33 cellular contexts compared by ENCODE assay signal in the genomic region with DNA sequence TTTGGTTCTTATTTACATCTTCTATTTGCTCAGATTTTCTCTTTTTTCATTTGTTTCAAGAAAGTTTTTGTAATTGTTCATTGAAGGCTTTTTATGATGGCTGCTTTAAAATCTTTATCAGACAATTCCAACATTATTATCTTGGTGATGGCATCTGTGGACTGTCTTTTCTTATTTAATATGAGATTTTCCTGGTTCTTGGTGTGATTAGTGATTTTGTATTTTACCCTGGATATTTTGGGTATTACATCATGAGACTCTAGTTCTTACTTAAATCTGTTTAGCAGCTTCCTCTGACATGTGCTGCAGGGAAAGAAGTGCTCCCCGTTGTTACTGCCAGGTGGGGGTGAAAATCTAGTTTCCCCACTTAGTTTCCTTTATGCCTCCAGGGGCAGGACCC.
DNase-seq lines count a peak whose midpoint lies in the region; ATAC-seq and TF ChIP-seq lines count a peak whose summit lies in the region.
"Had no signal": no experiment of that assay in that cellular context is flagged by ENCODE, and none has a peak within 500 bp of the region (broad histone marks: within the 10 kb centered on the region; RNA-seq: fewer than 3 reads in every experiment).

No MANE protein-coding gene starts in this region.

- no peaks in the 10 kb centered on the region for H4K20me1 ChIP-seq in SK-N-SH (ENCODE audit: insufficient read depth)
- H4K20me1 ChIP-seq: BLaER1; BLaER1 treated with 17β-estradiol and CSF1 and Interleukin-3, amounts not matched to agents 10 nM and 100 nM had no signal

- H3F3A ChIP-seq in SK-N-SH (replicated peaks; ENCODE audit: insufficient read depth), result no peaks in the 10 kb centered on the region

- H2BK5ac ChIP-seq in trophoblast cell (ENCODE audit: low read depth, low read length, poor library complexity), result no peak overlapping the region

- DNase-seq in SK-N-SH, result no peak
- DNase-seq in trophoblast cell, result no peak
- no peak for DNase-seq in A673 (ENCODE audit: low spot score)
- DNase-seq in HFFc6, result no peak
- DNase-seq: 8988T; ACHN; AML-193; BE2C; C1 segment of cervical spinal cord; Caco-2; Calu3; CD4-positive, alpha-beta memory T cell; CD4-positive, alpha-beta T cell; CD4-positive, CD25-positive, alpha-beta regulatory T cell; CD8-positive, alpha-beta memory T cell; CD8-positive, alpha-beta T cell; COR-L47; DMS 273 treated with DMSO at 0.1 percent for 48 hours; DMS153; DMS53; DMS79; DMS79 treated with DMSO at 0.1 percent for 48 hours; DND-41; EL had no signal

- no peak overlapping the region for H3K4ac ChIP-seq in trophoblast cell (ENCODE audit: low read depth, low read length)

- H3K9me2 ChIP-seq in SK-N-SH, result no peaks in the 10 kb centered on the region

- H3K9me3 ChIP-seq in SK-N-SH (no peaks in the 10 kb centered on the region), trophoblast cell (ENCODE audit: insufficient read depth, low read depth, low read length) (no peaks in the 10 kb centered on the region), A673 (ENCODE audit: low read depth, low read length, poor library complexity, severe bottlenecking) (no peaks in the 10 kb centered on the region)
- H3K9me3 ChIP-seq: A549; BE2C; BLaER1; BLaER1 treated with 17β-estradiol and CSF1 and Interleukin-3, amounts not matched to agents 10 nM and 100 nM; Caco-2 had no signal

- POLR2A ChIA-PET in SK-N-SH (lab: Yijun Ruan, JAX) (no interaction called here), A673 (lab: Charles Lee; ENCODE audit: low non-redundant PET) (no interaction called here)

- H3K27ac Mint-ChIP-seq in HFFc6, result no peak overlapping the region
- H3K27ac Mint-ChIP-seq: B cell; CD4-positive, alpha-beta memory T cell; CD4-positive, alpha-beta T cell; CD4-positive, CD25-positive, alpha-beta regulatory T cell; CD8-positive, alpha-beta memory T cell; CD8-positive, alpha-beta T cell had no signal

- CTCF ChIA-PET in SK-N-SH (lab: Yijun Ruan, JAX) (no interaction called here), A673 (lab: Charles Lee) (no interaction called here)

- TF ChIP-seq EP300 in SK-N-SH (IDR thresholded peaks at IDR 0.05; ENCODE audit: borderline replicate concordance in 1 of 2, low read depth in 1 of 2, low read length in 1 of 2), result peak in 1 of 2 experiments; percentile 19; a peak in 1 of 4 replicates

- H3K36me3 Mint-ChIP-seq in HFFc6 (ENCODE audit: low read depth), result no peaks in the 10 kb centered on the region
- H3K36me3 Mint-ChIP-seq: CD14-positive monocyte; CD4-positive, alpha-beta memory T cell; CD4-positive, CD25-positive, alpha-beta regulatory T cell; CD8-positive, alpha-beta memory T cell; CD8-positive, alpha-beta T cell had no signal

- H3K4me3 ChIP-seq in SK-N-SH (ENCODE audit: low read depth in 2 of 2, low read length in 1 of 2) (no peak overlapping the region), trophoblast cell (ENCODE audit: low read depth, low read length) (no peak overlapping the region), A673 (ENCODE audit: low read depth, low read length, poor library complexity, severe bottlenecking) (no peak overlapping the region)
- H3K4me3 ChIP-seq: A549; BLaER1; BLaER1 treated with 17β-estradiol and CSF1 and Interleukin-3, amounts not matched to agents 10 nM and 100 nM had no signal

- no peak overlapping the region for H2BK12ac ChIP-seq in trophoblast cell (ENCODE audit: low read length)

- ATAC-seq in SK-N-SH treated with all-trans-retinoic acid at 6 μM for 48 hours, result peak; percentile 37
- no peak for ATAC-seq in GM18870 (IDR thresholded peaks at IDR 0.05; ENCODE audit: unreplicated experiment)
- ATAC-seq: A549; CD8-positive, alpha-beta T cell had no signal

- H3K9me3 Mint-ChIP-seq in HFFc6, result no peaks in the 10 kb centered on the region
- H3K9me3 Mint-ChIP-seq: CD4-positive, alpha-beta memory T cell; CD4-positive, alpha-beta T cell; CD8-positive, alpha-beta memory T cell; CD8-positive, alpha-beta T cell had no signal

- no peak overlapping the region for H4K91ac ChIP-seq in trophoblast cell (ENCODE audit: low read depth, low read length)

- H2AFZ ChIP-seq in SK-N-SH (ENCODE audit: low read depth) (no peak overlapping the region), trophoblast cell (ENCODE audit: insufficient read depth, low read length, poor library complexity) (no peak overlapping the region)

- TF ChIP-seq CTCF in SK-N-SH (IDR thresholded peaks at IDR 0.05), result no peak
- TF ChIP-seq CTCF in A673 (conservative IDR thresholded peaks at IDR 0.05; ENCODE audit: low read depth, low read length), result no peak
- no peak for TF ChIP-seq CTCF in HFFc6 (IDR thresholded peaks at IDR 0.05)

- no peak overlapping the region for H3K14ac ChIP-seq in trophoblast cell (ENCODE audit: low read length)

- H3K27me3 ChIP-seq in SK-N-SH (ENCODE audit: insufficient read depth) (no peaks in the 10 kb centered on the region; the same call in 1 of the 2 replicates), trophoblast cell (ENCODE audit: insufficient read depth, low read length) (no peaks in the 10 kb centered on the region), A673 (replicated peaks; ENCODE audit: insufficient read depth, low read depth, low read length, poor library complexity) (no peaks in the 10 kb centered on the region)
- H3K27me3 ChIP-seq: BE2C; BLaER1; BLaER1 treated with 17β-estradiol and CSF1 and Interleukin-3, amounts not matched to agents 10 nM and 100 nM had no signal

- no peak overlapping the region for H3K23ac ChIP-seq in trophoblast cell (ENCODE audit: low read length)

- no peak for TF ChIP-seq RAD21 in SK-N-SH (IDR thresholded peaks at IDR 0.05; ENCODE audit: low read length)

- no TSS peak for BruUV-seq in A673 (replicated peaks; lab: Mats Ljungman, UMichigan)

- H2BK120ac ChIP-seq in trophoblast cell (ENCODE audit: insufficient read depth, low read length, poor library complexity), result no peak overlapping the region

- no peak overlapping the region for H3K4me3 Mint-ChIP-seq in HFFc6
- H3K4me3 Mint-ChIP-seq: B cell; CD14-positive monocyte; CD4-positive, alpha-beta memory T cell; CD4-positive, alpha-beta T cell; CD4-positive, CD25-positive, alpha-beta regulatory T cell; CD8-positive, alpha-beta memory T cell; CD8-positive, alpha-beta T cell had no signal

- H3K27ac ChIP-seq in SK-N-SH (ENCODE audit: low read depth in 2 of 2, low read length in 1 of 2), result no peak overlapping the region
- H3K27ac ChIP-seq in trophoblast cell (ENCODE audit: low read depth, low read length), result no peak overlapping the region
- H3K27ac ChIP-seq in A673 (ENCODE audit: low read depth, low read length, poor library complexity, severe bottlenecking), result no peak overlapping the region
- H3K27ac ChIP-seq: 22Rv1; A549; BLaER1; BLaER1 treated with 17β-estradiol and CSF1 and Interleukin-3, amounts not matched to agents 10 nM and 100 nM; C4-2B had no signal

- no peak overlapping the region for H4K8ac ChIP-seq in trophoblast cell (ENCODE audit: low read depth, low read length)

- H3K4me2 ChIP-seq in SK-N-SH, result no peak overlapping the region
- H3K4me2 ChIP-seq in trophoblast cell (ENCODE audit: low read length), result no peak overlapping the region
- H3K4me2 ChIP-seq: A549; BLaER1; BLaER1 treated with 17β-estradiol and CSF1 and Interleukin-3, amounts not matched to agents 10 nM and 100 nM had no signal

- H3K36me3 ChIP-seq in SK-N-SH (replicated peaks in 1 of 2; ENCODE audit: control insufficient read depth in 1 of 2, insufficient read depth in 2 of 2, low read length in 1 of 2), result no peaks in the 10 kb centered on the region
- no peaks in the 10 kb centered on the region for H3K36me3 ChIP-seq in trophoblast cell (ENCODE audit: control insufficient read depth in 1 of 2, insufficient read depth in 2 of 2, low read length in 2 of 2)
- no peaks in the 10 kb centered on the region for H3K36me3 ChIP-seq in A673 (ENCODE audit: insufficient read depth, low read length, poor library complexity, severe bottlenecking)
- H3K36me3 ChIP-seq: BE2C; BLaER1; BLaER1 treated with 17β-estradiol and CSF1 and Interleukin-3, amounts not matched to agents 10 nM and 100 nM had no signal

- no peak overlapping the region for H3K18ac ChIP-seq in trophoblast cell (ENCODE audit: low read length)

- H3K4me1 Mint-ChIP-seq in HFFc6 (ENCODE audit: low read depth), result no peaks in the 10 kb centered on the region
- H3K4me1 Mint-ChIP-seq: B cell; CD14-positive monocyte; CD4-positive, alpha-beta memory T cell; CD4-positive, CD25-positive, alpha-beta regulatory T cell; CD8-positive, alpha-beta memory T cell had no signal

- H3K9ac ChIP-seq in SK-N-SH, result no peak overlapping the region
- H3K9ac ChIP-seq in trophoblast cell (ENCODE audit: low read length), result peak overlapping the region; percentile 45
- H3K9ac ChIP-seq: BLaER1; BLaER1 treated with 17β-estradiol and CSF1 and Interleukin-3, amounts not matched to agents 10 nM and 100 nM had no signal

- 47% methylated on average over 1 of the region's 1 CpG for WGBS in SK-N-SH (ENCODE audit: low lambda C conversion rate)
- no CpG with 5 or more reads among the region's 1 CpG for WGBS in trophoblast cell (ENCODE audit: extremely low coverage, insufficient coverage, insufficient read length)

- intact Hi-C loops in A673 (cut with micrococcal nuclease; ENCODE audit: unreplicated experiment), result no loop called here

- no peaks in the 10 kb centered on the region for H3K79me1 ChIP-seq in trophoblast cell (ENCODE audit: low read length)

- H3K79me2 ChIP-seq in SK-N-SH (ENCODE audit: insufficient read depth), result no peaks in the 10 kb centered on the region
- no peaks in the 10 kb centered on the region for H3K79me2 ChIP-seq in trophoblast cell (ENCODE audit: control insufficient read depth, insufficient read depth, low read length, poor library complexity)

- peaks cover 28% of the 10 kb centered on the region for H3K27me3 Mint-ChIP-seq in HFFc6 (ENCODE audit: insufficient read depth)
- H3K27me3 Mint-ChIP-seq: CD4-positive, alpha-beta memory T cell; CD4-positive, alpha-beta T cell; CD4-positive, CD25-positive, alpha-beta regulatory T cell had no signal

- H3K4me1 ChIP-seq in SK-N-SH (ENCODE audit: control insufficient read depth in 1 of 2, insufficient read depth in 2 of 2, low read depth in 1 of 2, low read length in 1 of 2) (no peaks in the 10 kb centered on the region), trophoblast cell (ENCODE audit: control insufficient read depth in 1 of 2, insufficient read depth in 2 of 2, low read length in 2 of 2) (peaks cover 0 to 5% of the 10 kb centered on the region in 2 experiments), A673 (ENCODE audit: insufficient read depth, low read length, poor library complexity, severe bottlenecking) (no peaks in the 10 kb centered on the region)
- H3K4me1 ChIP-seq: A549; BE2C; BLaER1; BLaER1 treated with 17β-estradiol and CSF1 and Interleukin-3, amounts not matched to agents 10 nM and 100 nM had no signal

- H4K12ac ChIP-seq in trophoblast cell (ENCODE audit: low read depth, low read length), result no peak overlapping the region

- H2AK5ac ChIP-seq in trophoblast cell (ENCODE audit: low read length), result no peak overlapping the region

TF ChIP-seq in SK-N-SH, 30 proteins besides CTCF, POLR2A, EP300 and RAD21 (continues in another document):
- TF ChIP-seq EZH2phosphoT487 (IDR thresholded peaks at IDR 0.05; ENCODE audit: borderline replicate concordance, low read depth), result no peak

TF ChIP-seq in SK-N-SH treated with all-trans-retinoic acid at 6 μM for 48 hours, 23 proteins besides CTCF, POLR2A, EP300 and RAD21 (continues in another document):
- no peak for TF ChIP-seq PPARA (CRISPR knock-in tag; IDR thresholded peaks at IDR 0.05; ENCODE audit: borderline replicate concordance)
- no peak for TF ChIP-seq TOX (CRISPR knock-in tag; IDR thresholded peaks at IDR 0.05; ENCODE audit: borderline replicate concordance)
